In genomic region chr9:65678533-65678932, GRCh38 we compare ENCODE assay signal across 4 cellular contexts. TPM values are rescaled to one million over a fixed set of nuclear protein-coding genes. Genes with fewer than 3 reads are reported as not detected.
"Had no signal": no experiment of that assay in that cellular context is flagged by ENCODE, and none has a peak within 500 bp of the region (broad histone marks: within the 10 kb centered on the region; RNA-seq: fewer than 3 reads in every experiment).

No MANE protein-coding gene starts in this region.

RNA-seq across cellular contexts. Expression of gene FOXD4L4, which starts 58.4 kb away (rescaled TPM):
- total RNA-seq: ascending aorta, stomach, WTC11 had no signal
- polyA plus RNA-seq: naive thymus-derived CD8-positive, alpha-beta T cell had no signal
